In genomic region chr5:68681929-68682328, GRCh38 we compare ENCODE assay signal across 22 cellular contexts.
A peak's percentile ranks its signal among the peaks of the same experiment; 100 is the strongest.
DNase-seq lines count a peak whose midpoint lies in the region; ATAC-seq and TF ChIP-seq lines count a peak whose summit lies in the region.
"Had no signal": no experiment of that assay in that cellular context is flagged by ENCODE, and none has a peak within 500 bp of the region (broad histone marks: within the 10 kb centered on the region; RNA-seq: fewer than 3 reads in every experiment).

No MANE protein-coding gene starts in this region.

- peak; percentile 15 for ATAC-seq in left lobe of liver
- no peak for ATAC-seq in HG02623 (IDR thresholded peaks at IDR 0.05; ENCODE audit: unreplicated experiment)
- ATAC-seq: CD8-positive, alpha-beta T cell; GM23338 had no signal

- no peak for TF ChIP-seq EP300 in Ishikawa (IDR thresholded peaks at IDR 0.05; ENCODE audit: borderline replicate concordance)

- H3K9ac ChIP-seq in subcutaneous abdominal adipose tissue (ENCODE audit: low read length in 5 of 5) (no peak overlapping the region), endodermal cell (ENCODE audit: extremely low read depth, low read length, poor library complexity, severe bottlenecking) (no peak overlapping the region), colonic mucosa (ENCODE audit: low read depth in 2 of 2, low read length in 2 of 2) (no peak overlapping the region)

- H3K36me3 ChIP-seq in subcutaneous abdominal adipose tissue (ENCODE audit: control insufficient read depth in 5 of 5, insufficient read depth in 5 of 5, low read length in 5 of 5) (no peaks in the 10 kb centered on the region), endodermal cell (ENCODE audit: control insufficient read depth, insufficient read depth, low read length) (no peaks in the 10 kb centered on the region), colonic mucosa (no peaks in the 10 kb centered on the region)

- H3K27ac Mint-ChIP-seq in endodermal cell, result no peak overlapping the region
- H3K27ac Mint-ChIP-seq: B cell; CD8-positive, alpha-beta T cell; H9; IgD-negative memory B cell had no signal

- H3K4me3 Mint-ChIP-seq in endodermal cell, result no peak overlapping the region
- H3K4me3 Mint-ChIP-seq: B cell; CD8-positive, alpha-beta T cell; GM23338; H9; IgD-negative memory B cell had no signal

- H3K9me3 ChIP-seq in subcutaneous abdominal adipose tissue (ENCODE audit: control insufficient read depth in 5 of 5, low read length in 5 of 5), result no peaks in the 10 kb centered on the region
- no peaks in the 10 kb centered on the region for H3K9me3 ChIP-seq in endodermal cell (ENCODE audit: control insufficient read depth, low read length)
- H3K9me3 ChIP-seq in colonic mucosa, result no peaks in the 10 kb centered on the region
- H3K9me3 ChIP-seq: Caco-2 had no signal

- peak; percentile 5 for DNase-seq in ACHN
- no peak for DNase-seq in left lobe of liver (ENCODE audit: low spot score)
- DNase-seq in endodermal cell, result no peak
- no peak for DNase-seq in colonic mucosa
- DNase-seq: Caco-2; CD8-positive, alpha-beta T cell; DMS 273 treated with DMSO at 0.1 percent for 48 hours; DND-41; H9; NCI-H1048; NCI-H1694 treated with DMSO at 0.1 percent for 48 hours; NCI-H2081; NCI-H2227 treated with DMSO at 0.1 percent for 48 hours; PC-9; Right ventricle myocardium superior had no signal

- no peaks in the 10 kb centered on the region for H3K27me3 Mint-ChIP-seq in endodermal cell (ENCODE audit: insufficient read depth)

- no peaks in the 10 kb centered on the region for H3K27me3 ChIP-seq in subcutaneous abdominal adipose tissue (ENCODE audit: control insufficient read depth in 5 of 5, insufficient read depth in 4 of 5, low read length in 5 of 5)
- no peaks in the 10 kb centered on the region for H3K27me3 ChIP-seq in endodermal cell (ENCODE audit: control insufficient read depth, insufficient read depth, low read length, poor library complexity, severe bottlenecking)
- no peaks in the 10 kb centered on the region for H3K27me3 ChIP-seq in colonic mucosa

- no peaks in the 10 kb centered on the region for H3K9me3 Mint-ChIP-seq in endodermal cell
- H3K9me3 Mint-ChIP-seq: CD8-positive, alpha-beta T cell; H9; IgD-negative memory B cell had no signal

- peaks cover 8 to 56% (median 42%) of the 10 kb centered on the region in 5 donors for H3K4me1 ChIP-seq in subcutaneous abdominal adipose tissue (ENCODE audit: control insufficient read depth in 5 of 5, insufficient read depth in 5 of 5, low read length in 5 of 5)
- H3K4me1 ChIP-seq in endodermal cell (ENCODE audit: control insufficient read depth, insufficient read depth, low read length), result peaks cover 5% of the 10 kb centered on the region
- H3K4me1 ChIP-seq in colonic mucosa, result peaks cover 7% of the 10 kb centered on the region
- H3K4me1 ChIP-seq: Caco-2 had no signal

- no peak for TF ChIP-seq RAD21 in Ishikawa (IDR thresholded peaks at IDR 0.05; ENCODE audit: low read depth)

- in situ Hi-C loops in ACHN (cut with HindIII; ENCODE audit: low pct_ligation_motif_present, low pct_unique_long_range_greater_than_20kb, low sequenced_read_pairs), result no loop called here

- intact Hi-C loops in colonic mucosa (cut with DNase I), result no loop called here

- peaks cover 17% of the 10 kb centered on the region for H3K4me1 Mint-ChIP-seq in endodermal cell

- no peaks in the 10 kb centered on the region for H3K36me3 Mint-ChIP-seq in endodermal cell (ENCODE audit: low read depth)
- H3K36me3 Mint-ChIP-seq: CD8-positive, alpha-beta T cell had no signal

- H3K4me3 ChIP-seq in subcutaneous abdominal adipose tissue (ENCODE audit: low read depth in 1 of 5, low read length in 5 of 5) (no peak overlapping the region), endodermal cell (ENCODE audit: low read length) (no peak overlapping the region), colonic mucosa (no peak overlapping the region)
- H3K4me3 ChIP-seq: GM23338, PC-9 had no signal

- no peak for TF ChIP-seq CTCF in endodermal cell (conservative IDR thresholded peaks at IDR 0.05)
- TF ChIP-seq CTCF in colonic mucosa (IDR thresholded peaks at IDR 0.05), result no peak

- H3K27ac ChIP-seq in subcutaneous abdominal adipose tissue (ENCODE audit: low read depth, low read length) (peak overlapping the region; percentile 32), endodermal cell (ENCODE audit: low read depth, low read length) (no peak overlapping the region), colonic mucosa (no peak overlapping the region)
- H3K27ac ChIP-seq: C4-2B, PC-9 had no signal

TF ChIP-seq in Ishikawa, 13 proteins besides CTCF, POLR2A, EP300 and RAD21:
- TF ChIP-seq CREB1 (IDR thresholded peaks at IDR 0.05; ENCODE audit: low read depth), result no peak
- no peak for TF ChIP-seq YY1 (IDR thresholded peaks at IDR 0.05; ENCODE audit: low read depth)
- TF ChIP-seq REST (IDR thresholded peaks at IDR 0.05; ENCODE audit: low read depth), result peak; percentile 47; the same call in 1 of the 2 replicates
